8 cellular contexts compared by ENCODE assay signal in genomic region chr5:142845402-142845901, GRCh38.
A peak's percentile ranks its signal among the peaks of the same experiment; 100 is the strongest.
DNase-seq lines count a peak whose midpoint lies in the region; ATAC-seq and TF ChIP-seq lines count a peak whose summit lies in the region.

No MANE protein-coding gene starts in this region.

- no peak for TF ChIP-seq CTCF in hepatocyte (IDR thresholded peaks at IDR 0.05; ENCODE audit: poor library complexity)
- no peak for TF ChIP-seq CTCF in tibial nerve (IDR thresholded peaks at IDR 0.05)
- TF ChIP-seq CTCF in HFFc6 (IDR thresholded peaks at IDR 0.05), result no peak

- H3K27ac ChIP-seq in hepatocyte (peak overlapping the region; percentile 58), tibial nerve (peak overlapping the region in 3 of 4 donors; percentile 21 to 45 (median 45))

- H3K27ac Mint-ChIP-seq in HFFc6, result no peak overlapping the region

- H3K4me2 ChIP-seq in hepatocyte, result no peak overlapping the region

- H4K20me1 ChIP-seq in hepatocyte (ENCODE audit: insufficient read depth, poor library complexity, severe bottlenecking), result no peaks in the 10 kb centered on the region

- TF ChIP-seq POLR2A in tibial nerve (IDR thresholded peaks at IDR 0.05), result no peak

- peaks cover 61% of the 10 kb centered on the region for H3K79me2 ChIP-seq in hepatocyte

- H3K4me3 ChIP-seq in hepatocyte, result no peak overlapping the region
- no peak overlapping the region for H3K4me3 ChIP-seq in tibial nerve

- H3K9me3 ChIP-seq in hepatocyte (ENCODE audit: low read depth) (no peaks in the 10 kb centered on the region), tibial nerve (no peaks in the 10 kb centered on the region)

- no peaks in the 10 kb centered on the region for H3K27me3 ChIP-seq in hepatocyte
- H3K27me3 ChIP-seq in tibial nerve, result no peaks in the 10 kb centered on the region

- H3K9me3 Mint-ChIP-seq in HFFc6, result no peaks in the 10 kb centered on the region

- H3K36me3 ChIP-seq in hepatocyte (replicated peaks; ENCODE audit: insufficient read depth, low read depth), result no peaks in the 10 kb centered on the region
- no peaks in the 10 kb centered on the region for H3K36me3 ChIP-seq in tibial nerve

- no peak overlapping the region for H3K4me3 Mint-ChIP-seq in HFFc6

- ATAC-seq in GM21786 (IDR thresholded peaks at IDR 0.05; ENCODE audit: unreplicated experiment), result peak; percentile 64

- H3K36me3 Mint-ChIP-seq in HFFc6 (ENCODE audit: low read depth), result no peaks in the 10 kb centered on the region

- H3K4me1 Mint-ChIP-seq in HFFc6 (ENCODE audit: low read depth), result peaks cover 8% of the 10 kb centered on the region; the same call in 1 of the 2 replicates

- H3K4me1 ChIP-seq in hepatocyte (ENCODE audit: insufficient read depth), result peaks cover 9% of the 10 kb centered on the region
- H3K4me1 ChIP-seq in tibial nerve, result peaks cover 0 to 61% (median 36%) of the 10 kb centered on the region in 4 donors

- H2AFZ ChIP-seq in hepatocyte, result no peak overlapping the region

- peaks cover 20% of the 10 kb centered on the region for H3K27me3 Mint-ChIP-seq in HFFc6 (ENCODE audit: insufficient read depth)

- no peak for TF ChIP-seq EP300 in tibial nerve (IDR thresholded peaks at IDR 0.05)

- no peaks in the 10 kb centered on the region for H3K9me2 ChIP-seq in hepatocyte (replicated peaks; ENCODE audit: insufficient read depth)

- WGBS in hepatocyte (ENCODE audit: low lambda C conversion rate, missing lambda C conversion rate), result 48% methylated on average over 4 of the region's 4 CpGs
- WGBS in tibial nerve, 2 donors, result 11 to 30% methylated on average over 4 of the region's 4 CpGs

- DNase-seq in CD1c-positive myeloid dendritic cell (ENCODE audit: extremely low spot score) (peak; percentile 46), RPMI8226 (peak; percentile 80), hepatocyte (ENCODE audit: low spot score) (no peak), tibial nerve (ENCODE audit: low spot score in 2 of 2) (no peak), NCI-H1930 (lab: John Stamatoyannopoulos, UW) (no peak), HFFc6 (no peak), epidermal melanocyte (ENCODE audit: insufficient read length, low spot score) (no peak)

Comparison
In these comparisons a context has a peak if more than half of its experiments do, and no peak if none do; other contexts are left out.
1. DNase-seq: peak in CD1c-positive myeloid dendritic cell (single experiment) and RPMI8226 (single experiment); none in hepatocyte (single experiment), tibial nerve (0 of 2), NCI-H1930 (0 of 2), HFFc6 (single experiment) and epidermal melanocyte (single experiment).